1 cellular context compared by ENCODE assay signal in genomic region chr14:32202941-32203882, GRCh38.
TF ChIP-seq lines count a peak whose summit lies in the region.

TSS of gene RNU6-8 (minus strand) at chr14:32203269.

TF ChIP-seq in HepG2, 621 proteins besides CTCF, POLR2A, EP300 and RAD21 (continued from another document and continues in another):
- TF ChIP-seq ZNF382 (CRISPR knock-in tag; IDR thresholded peaks at IDR 0.05; ENCODE audit: borderline replicate concordance) (no peak), ZNF251 (CRISPR knock-in tag; IDR thresholded peaks at IDR 0.05) (no peak; the same call in none of the 2 replicates), ZNF639 (CRISPR knock-in tag; conservative IDR thresholded peaks at IDR 0.05) (0 out of 2 replicates have a peak, but pooled peaks have one; percentile 65), ZBTB3 (CRISPR knock-in tag; IDR thresholded peaks at IDR 0.05; ENCODE audit: borderline replicate concordance, low read depth) (peak; percentile 19; the same call in 1 of the 2 replicates), CENPX (CRISPR knock-in tag; IDR thresholded peaks at IDR 0.05) (no peak), NKX3-1 (CRISPR knock-in tag; IDR thresholded peaks at IDR 0.05) (peak; percentile 97), KLF9 (CRISPR knock-in tag; IDR thresholded peaks at IDR 0.05; ENCODE audit: low read depth) (peak; percentile 91; the same call in 1 of the 2 replicates), PATZ1 (CRISPR knock-in tag; IDR thresholded peaks at IDR 0.05) (peak; percentile 81), ZNF609 (CRISPR knock-in tag; IDR thresholded peaks at IDR 0.05; ENCODE audit: borderline replicate concordance) (0 out of 2 replicates have a peak, but pooled peaks have one; percentile 74), ZFP36L1 (CRISPR knock-in tag; IDR thresholded peaks at IDR 0.05) (peak; percentile 48; the same call in 1 of the 2 replicates), ZNF747 (CRISPR knock-in tag; IDR thresholded peaks at IDR 0.05; ENCODE audit: borderline replicate concordance) (peak; percentile 75; the same call in 1 of the 2 replicates), ZNF12 (CRISPR knock-in tag; IDR thresholded peaks at IDR 0.05) (peak; percentile 90), ZNF577 (CRISPR knock-in tag; IDR thresholded peaks at IDR 0.05; ENCODE audit: borderline replicate concordance, low read depth) (no peak), ZNF646 (CRISPR knock-in tag; IDR thresholded peaks at IDR 0.05) (peak; percentile 75), ZNF207 (IDR thresholded peaks at IDR 0.05; ENCODE audit: borderline replicate concordance) (no peak), ZBTB8A (CRISPR knock-in tag; IDR thresholded peaks at IDR 0.05; ENCODE audit: borderline replicate concordance, low read depth) (no peak), HIVEP1 (CRISPR knock-in tag; IDR thresholded peaks at IDR 0.05) (0 out of 2 replicates have a peak, but pooled peaks have one; percentile 68), NRL (CRISPR knock-in tag; IDR thresholded peaks at IDR 0.05; ENCODE audit: borderline replicate concordance) (peak; percentile 78; the same call in 1 of the 2 replicates), ATF4 (CRISPR knock-in tag; IDR thresholded peaks at IDR 0.05) (no peak; a peak in 1 of 4 replicates), HES4 (CRISPR knock-in tag; IDR thresholded peaks at IDR 0.05; ENCODE audit: borderline replicate concordance) (peak; percentile 98), ZNF33A (CRISPR knock-in tag; IDR thresholded peaks at IDR 0.05; ENCODE audit: borderline replicate concordance) (peak; percentile 95), ZNF614 (CRISPR knock-in tag; IDR thresholded peaks at IDR 0.05; ENCODE audit: borderline replicate concordance) (peak; percentile 95), ZNF142 (CRISPR knock-in tag; IDR thresholded peaks at IDR 0.05) (peak; percentile 89), SIX4 (CRISPR knock-in tag; IDR thresholded peaks at IDR 0.05) (peak; percentile 27), CHD2 (IDR thresholded peaks at IDR 0.05; ENCODE audit: low read depth, low read length) (peak; percentile 73), ZNF256 (CRISPR knock-in tag; conservative IDR thresholded peaks at IDR 0.05) (peak; percentile 96), TBX3 (IDR thresholded peaks at IDR 0.05; ENCODE audit: borderline replicate concordance) (no peak; the same call in 1 of the 2 replicates), PITX1 (CRISPR knock-in tag; IDR thresholded peaks at IDR 0.05) (peak; percentile 90), HNRNPH1 (optimal IDR thresholded peaks at IDR 0.05; ENCODE audit: low read depth, low read length) (no peak), GPN1 (CRISPR knock-in tag; IDR thresholded peaks at IDR 0.05; ENCODE audit: borderline replicate concordance) (no peak; the same call in 1 of the 2 replicates)
